ENCODE assay signal across 1 cellular context in genomic region chr6:7312616-7313504, GRCh38.
A peak's percentile ranks its signal among the peaks of the same experiment; 100 is the strongest.
TF ChIP-seq lines count a peak whose summit lies in the region.

Gene SSR1, minus strand, starts transcription at chr6:7313199. Its CDS starts 79 bp downstream, at chr6:7313120.

TF ChIP-seq in HEK293, 187 proteins besides CTCF, POLR2A, EP300 and RAD21 (continued from another document and continues in another):
- TF ChIP-seq PRDM2 (tag by site-specific recombination; IDR thresholded peaks at IDR 0.05; ENCODE audit: borderline replicate concordance) (no peak), ZNF473 (tag by site-specific recombination; IDR thresholded peaks at IDR 0.05) (no peak), PRDM4 (tag by site-specific recombination; IDR thresholded peaks at IDR 0.05) (0 out of 2 replicates have a peak, but pooled peaks have one; percentile 19), ZNF174 (tag by site-specific recombination; IDR thresholded peaks at IDR 0.05) (no peak), ZNF513 (tag by site-specific recombination; IDR thresholded peaks at IDR 0.05) (no peak), ZSCAN30 (tag by site-specific recombination; IDR thresholded peaks at IDR 0.05) (no peak; the same call in 1 of the 2 replicates), ZNF501 (tag by site-specific recombination; IDR thresholded peaks at IDR 0.05) (peak; percentile 85), WT1 (tag by site-specific recombination; IDR thresholded peaks at IDR 0.05) (peak; percentile 71; the same call in 1 of the 2 replicates), SCRT1 (tag by site-specific recombination; IDR thresholded peaks at IDR 0.05; ENCODE audit: borderline replicate concordance) (no peak), ZXDB (tag by site-specific recombination; IDR thresholded peaks at IDR 0.05) (peak; percentile 88), ZBTB44 (tag by site-specific recombination; IDR thresholded peaks at IDR 0.05) (peak; percentile 78), ZBTB17 (tag by site-specific recombination; IDR thresholded peaks at IDR 0.05) (peak; percentile 63), SETDB1 (IDR thresholded peaks at IDR 0.05; ENCODE audit: insufficient read length, low read length) (no peak), ZBTB7A (tag by site-specific recombination; IDR thresholded peaks at IDR 0.05; ENCODE audit: low read depth) (peak; percentile 41; the same call in 1 of the 2 replicates), ZNF280C (tag by site-specific recombination; IDR thresholded peaks at IDR 0.05) (no peak), ZNF112 (tag by site-specific recombination; IDR thresholded peaks at IDR 0.05) (no peak), TSHZ1 (tag by site-specific recombination; IDR thresholded peaks at IDR 0.05; ENCODE audit: borderline replicate concordance) (no peak), ZNF449 (tag by site-specific recombination; IDR thresholded peaks at IDR 0.05) (0 out of 2 replicates have a peak, but pooled peaks have one; percentile 11), ZBTB1 (tag by site-specific recombination; IDR thresholded peaks at IDR 0.05) (no peak), KLF8 (tag by site-specific recombination; IDR thresholded peaks at IDR 0.05) (peak; percentile 84), ZIC2 (tag by site-specific recombination; IDR thresholded peaks at IDR 0.05) (peak; percentile 90), ZSCAN16 (tag by site-specific recombination; IDR thresholded peaks at IDR 0.05) (no peak), KLF9 (tag by site-specific recombination; IDR thresholded peaks at IDR 0.05; ENCODE audit: low read depth) (peak; percentile 98), REPIN1 (tag by site-specific recombination; IDR thresholded peaks at IDR 0.05; ENCODE audit: low read depth) (no peak), ZNF157 (tag by site-specific recombination; IDR thresholded peaks at IDR 0.05) (no peak), ZBTB20 (tag by site-specific recombination; IDR thresholded peaks at IDR 0.05) (peak; percentile 52; the same call in 1 of the 2 replicates), ZNF132 (tag by site-specific recombination; IDR thresholded peaks at IDR 0.05; ENCODE audit: borderline replicate concordance) (no peak), ZNF561 (tag by site-specific recombination; IDR thresholded peaks at IDR 0.05; ENCODE audit: borderline replicate concordance) (peak; percentile 72; the same call in 1 of the 2 replicates), ZNF350 (tag by site-specific recombination; IDR thresholded peaks at IDR 0.05) (no peak), KLF1 (tag by site-specific recombination; IDR thresholded peaks at IDR 0.05) (peak; percentile 80), TCF7L2 (IDR thresholded peaks at IDR 0.05; ENCODE audit: borderline replicate concordance, low read depth, low read length) (no peak), ZNF677 (tag by site-specific recombination; IDR thresholded peaks at IDR 0.05) (0 out of 2 replicates have a peak, but pooled peaks have one; percentile 17), SP7 (tag by site-specific recombination; IDR thresholded peaks at IDR 0.05) (peak; percentile 91)
- TF ChIP-seq, protein P1, sequence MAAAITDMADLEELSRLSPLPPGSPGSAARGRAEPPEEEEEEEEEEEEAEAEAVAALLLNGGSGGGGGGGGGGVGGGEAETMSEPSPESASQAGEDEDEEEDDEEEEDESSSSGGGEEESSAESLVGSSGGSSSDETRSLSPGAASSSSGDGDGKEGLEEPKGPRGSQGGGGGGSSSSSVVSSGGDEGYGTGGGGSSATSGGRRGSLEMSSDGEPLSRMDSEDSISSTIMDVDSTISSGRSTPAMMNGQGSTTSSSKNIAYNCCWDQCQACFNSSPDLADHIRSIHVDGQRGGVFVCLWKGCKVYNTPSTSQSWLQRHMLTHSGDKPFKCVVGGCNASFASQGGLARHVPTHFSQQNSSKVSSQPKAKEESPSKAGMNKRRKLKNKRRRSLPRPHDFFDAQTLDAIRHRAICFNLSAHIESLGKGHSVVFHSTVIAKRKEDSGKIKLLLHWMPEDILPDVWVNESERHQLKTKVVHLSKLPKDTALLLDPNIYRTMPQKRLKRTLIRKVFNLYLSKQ (tag by site-specific recombination; IDR thresholded peaks at IDR 0.05; ENCODE audit: borderline replicate concordance) = no peak
- TF ChIP-seq, protein P2, sequence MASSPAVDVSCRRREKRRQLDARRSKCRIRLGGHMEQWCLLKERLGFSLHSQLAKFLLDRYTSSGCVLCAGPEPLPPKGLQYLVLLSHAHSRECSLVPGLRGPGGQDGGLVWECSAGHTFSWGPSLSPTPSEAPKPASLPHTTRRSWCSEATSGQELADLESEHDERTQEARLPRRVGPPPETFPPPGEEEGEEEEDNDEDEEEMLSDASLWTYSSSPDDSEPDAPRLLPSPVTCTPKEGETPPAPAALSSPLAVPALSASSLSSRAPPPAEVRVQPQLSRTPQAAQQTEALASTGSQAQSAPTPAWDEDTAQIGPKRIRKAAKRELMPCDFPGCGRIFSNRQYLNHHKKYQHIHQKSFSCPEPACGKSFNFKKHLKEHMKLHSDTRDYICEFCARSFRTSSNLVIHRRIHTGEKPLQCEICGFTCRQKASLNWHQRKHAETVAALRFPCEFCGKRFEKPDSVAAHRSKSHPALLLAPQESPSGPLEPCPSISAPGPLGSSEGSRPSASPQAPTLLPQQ (tag by site-specific recombination; IDR thresholded peaks at IDR 0.05) = peak; percentile 25; the same call in 1 of the 2 replicates
